ENCODE assay signal across 8 cellular contexts in genomic region chr1:201408176-201408814, GRCh38. TPM values are rescaled to one million over a fixed set of nuclear protein-coding genes. Genes with fewer than 3 reads are reported as not detected.
DNase-seq lines count a peak whose midpoint lies in the region; ATAC-seq and TF ChIP-seq lines count a peak whose summit lies in the region.

No MANE protein-coding gene starts in this region.

- no peaks in the 10 kb centered on the region for H3K9me3 ChIP-seq in AG04450 (ENCODE audit: control insufficient read depth, insufficient read depth, low read length)
- H3K9me3 ChIP-seq in mammary epithelial cell (replicated peaks; ENCODE audit: insufficient read depth, low read length), result no peaks in the 10 kb centered on the region

- CTCF ChIA-PET in AG04450 (lab: Charles Lee), result interaction anchor here (0.9 to 4.0 kb wide), 13 partner anchors 10 to 154 kb away, joined by 3 to 44 read pairs (median 7); partner anchors contain the start of gene TNNI1
- CTCF ChIA-PET in mammary epithelial cell (lab: Charles Lee; ENCODE audit: low non-redundant PET), result no interaction called here

- dilution Hi-C loops in mammary epithelial cell (cut with HindIII; ENCODE audit: low sequenced_read_pairs), result no loop called here

- H3K27ac ChIP-seq in AG04450 (ENCODE audit: low read depth, low read length) (no peak overlapping the region), VCaP (no peak overlapping the region), mammary epithelial cell (ENCODE audit: insufficient read depth, low read depth, low read length) (no peak overlapping the region)

- intact Hi-C loops in mammary epithelial cell (cut with micrococcal nuclease), result loop anchor here (1.0 to 2.0 kb wide), 3 partner anchors 23 to 153 kb away; no protein-coding TSS in a partner anchor

- H3K36me3 ChIP-seq in mammary epithelial cell (ENCODE audit: insufficient read depth, low read length), result no peaks in the 10 kb centered on the region

- WGBS in mammary epithelial cell (ENCODE audit: low coverage, missing lambda C conversion rate), result 21% methylated on average over 7 of the region's 11 CpGs

- POLR2A ChIA-PET in AG04450 (lab: Yijun Ruan, JAX), result no interaction called here

- BruUV-seq in mammary epithelial cell (replicated peaks; lab: Mats Ljungman, UMichigan), result no TSS peak

- DNase-seq in AG04450 (ENCODE audit: low read depth, low spot score) (peak; percentile 43), GM19238 (ENCODE audit: insufficient read length, low spot score) (peak; percentile 84), NCI-H2107 (lab: John Stamatoyannopoulos, UW) (peak; percentile 68), mammary epithelial cell (peak; percentile 63), iris pigment epithelial cell (ENCODE audit: low read depth) (peak; percentile 59)
- peak; percentile 21 to 56 for DNase-seq in stimulated activated CD4-positive, alpha-beta T cell treated with anti-CD3 and anti-CD28 coated beads, Interleukin-1b, Interleukin-23, amount 100 ng/mL, for 1 hour (ENCODE audit: low read depth in 2 of 2)

- peak; percentile 99 for TF ChIP-seq CTCF in AG04450 (IDR thresholded peaks at IDR 0.05; ENCODE audit: low read depth, low read length)
- peak; percentile 93 for TF ChIP-seq CTCF in VCaP (conservative IDR thresholded peaks at IDR 0.05)
- TF ChIP-seq CTCF in mammary epithelial cell (conservative IDR thresholded peaks at IDR 0.05 in 1 of 2, IDR thresholded peaks at IDR 0.05 in 1 of 2; ENCODE audit: extremely low read depth in 1 of 2, insufficient read depth in 1 of 2, low read depth in 1 of 2, low read length in 2 of 2), result peak; percentile 96 to 98

- H3K27me3 ChIP-seq in AG04450 (ENCODE audit: control insufficient read depth, insufficient read depth, low read length), result peaks cover 56% of the 10 kb centered on the region
- no peaks in the 10 kb centered on the region for H3K27me3 ChIP-seq in mammary epithelial cell (ENCODE audit: insufficient read depth, low read length)

- no peak for ATAC-seq in GM18511 (IDR thresholded peaks at IDR 0.05; ENCODE audit: unreplicated experiment)

- H4K20me1 ChIP-seq in mammary epithelial cell (ENCODE audit: insufficient read depth, low read length), result no peaks in the 10 kb centered on the region

- H3K79me2 ChIP-seq in mammary epithelial cell (ENCODE audit: insufficient read depth, low read length), result no peaks in the 10 kb centered on the region

- H2AFZ ChIP-seq in mammary epithelial cell (ENCODE audit: low read depth, low read length), result no peak overlapping the region

- no peak overlapping the region for H3K4me2 ChIP-seq in mammary epithelial cell (ENCODE audit: insufficient read depth, low read depth, low read length)

- no peak overlapping the region for H3K4me3 ChIP-seq in AG04450 (ENCODE audit: low read depth, low read length)
- H3K4me3 ChIP-seq in mammary epithelial cell (replicated peaks in 1 of 3; ENCODE audit: insufficient read depth in 1 of 3, low read depth in 2 of 3, low read length in 3 of 3), result no peak overlapping the region

- H3K4me1 ChIP-seq in mammary epithelial cell (ENCODE audit: insufficient read depth, low read length), result no peaks in the 10 kb centered on the region

- no peak overlapping the region for H3K9ac ChIP-seq in mammary epithelial cell (ENCODE audit: insufficient read depth, low read length)

- in situ Hi-C loops in mammary epithelial cell (cut with MboI; ENCODE audit: low sequenced_read_pairs in 2 of 2), result no loop called here

RNA-seq across cellular contexts. Expression of gene LAD1, which starts 9.2 kb away (rescaled TPM):
- polyA plus RNA-seq in AG04450 (2011; rRNA removed) (0.04 and 0.09 TPM in 2 replicates), mammary epithelial cell (71.7 TPM)
- 1.00 TPM in 1 of 2 replicates, not detected in the other for polyA minus RNA-seq in AG04450 (2011; rRNA and poly(A)+ RNA removed)
- total RNA-seq in mammary epithelial cell, result 100 to 1,000 TPM; 101 to 212 TPM
- 91.3 TPM for polyA minus RNA-seq in mammary epithelial cell

RNA-seq across cellular contexts. Expression of gene TNNI1, which starts 13.2 kb away (rescaled TPM):
- polyA plus RNA-seq in AG04450 (2011; rRNA removed) (not detected in 2 replicates), mammary epithelial cell (0.07 TPM)
- polyA minus RNA-seq in AG04450 (2011; rRNA and poly(A)+ RNA removed), result not detected in 2 replicates
- total RNA-seq in mammary epithelial cell, result not detected
- polyA minus RNA-seq in mammary epithelial cell, result not detected

RNA-seq across cellular contexts. Expression of gene TNNT2, which starts 30.8 kb away (rescaled TPM):
- polyA plus RNA-seq in AG04450 (2011; rRNA removed) (1.6 and 2.3 TPM in 2 replicates), mammary epithelial cell (0.19 TPM)
- polyA minus RNA-seq in AG04450 (2011; rRNA and poly(A)+ RNA removed), result 0.28 and 0.96 TPM in 2 replicates
- total RNA-seq in mammary epithelial cell, result 1 to 10 TPM in 1 of 2 donors, under 1 TPM in 1; 0.83 to 1.3 TPM
- polyA minus RNA-seq in mammary epithelial cell, result not detected

Comparison
In these comparisons a context has a peak if more than half of its experiments do, and no peak if none do; other contexts are left out.
1. RNA of gene LAD1, which starts 9.2 kb away (polyA plus RNA-seq): 71.7 TPM in mammary epithelial cell (single experiment); 0.04 to 0.09 TPM in AG04450; every median in the first group is over 10 times any median in the second.
2. Peak in every context shown above with its lines, with median percentiles within 50 percentile points of each other: DNase-seq and CTCF ChIP-seq.